In genomic region chr15:81292516-81293001, GRCh38 we compare ENCODE assay signal across 8 cellular contexts. TPM values are rescaled to one million over a fixed set of nuclear protein-coding genes. Genes with fewer than 3 reads are reported as not detected.
DNase-seq lines count a peak whose midpoint lies in the region; ATAC-seq and TF ChIP-seq lines count a peak whose summit lies in the region.

No MANE protein-coding gene starts in this region.

- H3K4me1 ChIP-seq in spleen, result peaks cover 30 to 89% (median 68%) of the 10 kb centered on the region in 6 donors

- TF ChIP-seq POLR2A in spleen (IDR thresholded peaks at IDR 0.05), result peak; percentile 45 to 84 (median 62)

- peak; percentile 64 for DNase-seq in activated CD4-positive, alpha-beta T cell treated with anti-CD3 and anti-CD28 coated beads for 48 hours
- peak; percentile 93 for DNase-seq in spleen
- no peak for DNase-seq in brain microvascular endothelial cell
- DNase-seq in ACHN, result no peak
- no peak for DNase-seq in NCI-H1436 (lab: John Stamatoyannopoulos, UW)

- H3K4me3 ChIP-seq in spleen, result peak overlapping the region; percentile 6 to 82 (median 35)
- H3K4me3 ChIP-seq in brain microvascular endothelial cell (ENCODE audit: low read depth, low read length), result no peak overlapping the region

- no peaks in the 10 kb centered on the region for H3K9me3 ChIP-seq in spleen

- WGBS in spleen, 5 donors, result 42 to 72% (median 60%) methylated on average over 12 of the region's 12 CpGs

- peak; percentile 39 for ATAC-seq in GM18861 (IDR thresholded peaks at IDR 0.05; ENCODE audit: unreplicated experiment)
- peak; percentile 41 for ATAC-seq in HG02852 (IDR thresholded peaks at IDR 0.05; ENCODE audit: unreplicated experiment)
- ATAC-seq in GM18870 (IDR thresholded peaks at IDR 0.05; ENCODE audit: unreplicated experiment), result no peak

- intact Hi-C loops in spleen (cut with DNase I; ENCODE audit: low total_unique reads), result no loop called here

- TF ChIP-seq CTCF in spleen (IDR thresholded peaks at IDR 0.05 in 8 of 11, conservative IDR thresholded peaks at IDR 0.05 in 3 of 11) (no peak), brain microvascular endothelial cell (IDR thresholded peaks at IDR 0.05; ENCODE audit: low read depth, low read length, missing control alignments) (no peak)

- H3K27me3 ChIP-seq in spleen (replicated peaks in 1 of 7), result no peaks in the 10 kb centered on the region
- H3K27me3 ChIP-seq in brain microvascular endothelial cell (replicated peaks), result no peaks in the 10 kb centered on the region

- peak overlapping the region; percentile 67 to 98 (median 92) for H3K27ac ChIP-seq in spleen
- no peak overlapping the region for H3K27ac ChIP-seq in brain microvascular endothelial cell

- in situ Hi-C loops in brain microvascular endothelial cell (cut with HindIII; ENCODE audit: low pct_ligation_motif_present, low sequenced_read_pairs) (no loop called here), ACHN (cut with HindIII; ENCODE audit: low pct_ligation_motif_present, low pct_unique_long_range_greater_than_20kb, low sequenced_read_pairs) (no loop called here)

- H3K36me3 ChIP-seq in spleen, result no peaks in the 10 kb centered on the region
- H3K36me3 ChIP-seq in brain microvascular endothelial cell (replicated peaks), result no peaks in the 10 kb centered on the region

RNA-seq across cellular contexts. Expression of gene STARD5, which starts 31.4 kb away (rescaled TPM):
- total RNA-seq in spleen, result 10 to 100 TPM in 6 of 7 donors, 1 to 10 TPM in 1; 6.4 to 18.9 (median 11.6) TPM
- polyA plus RNA-seq in spleen, result 10 to 100 TPM in 1 of 3 donors, 1 to 10 TPM in 2; 7.7 to 10.4 (median 9.0) TPM

Comparison
In these comparisons a context has a peak if more than half of its experiments do, and no peak if none do; other contexts are left out.
1. DNase-seq: peak in activated CD4-positive, alpha-beta T cell treated with anti-CD3 and anti-CD28 coated beads for 48 hours (single experiment) and spleen (single experiment); none in brain microvascular endothelial cell (single experiment), ACHN (single experiment) and NCI-H1436 (single experiment).